ENCODE assay signal across 9 cellular contexts in the genomic region with DNA sequence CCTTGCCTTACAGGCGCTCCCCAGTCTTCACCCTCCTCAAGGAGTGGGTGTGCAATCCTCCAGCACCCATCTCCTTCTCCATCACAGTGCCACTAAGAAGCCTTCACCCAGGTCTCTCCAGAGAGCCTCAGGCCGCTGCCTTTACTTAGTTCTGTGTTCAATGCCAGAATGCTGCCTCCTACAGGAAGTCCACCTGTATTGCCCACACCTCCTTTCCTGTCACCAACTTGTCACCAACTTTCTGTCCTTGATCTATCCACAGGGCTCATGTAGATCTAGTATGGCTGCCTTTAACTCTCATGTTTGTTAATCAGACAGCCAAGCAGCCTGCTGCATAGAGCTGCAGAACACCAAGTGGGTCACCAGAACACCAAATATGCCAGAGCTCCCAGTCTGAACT.
DNase-seq lines count a peak whose midpoint lies in the region; ATAC-seq and TF ChIP-seq lines count a peak whose summit lies in the region.
"Had no signal": no experiment of that assay in that cellular context is flagged by ENCODE, and none has a peak within 500 bp of the region (broad histone marks: within the 10 kb centered on the region; RNA-seq: fewer than 3 reads in every experiment).

No MANE protein-coding gene starts in this region.

- ATAC-seq in central memory CD8-positive, alpha-beta T cell (replicated peaks; ENCODE audit: extremely low read depth, poor library complexity, severe bottlenecking), result no peak
- ATAC-seq in GM19467 (IDR thresholded peaks at IDR 0.05; ENCODE audit: unreplicated experiment), result no peak

- H3K27ac Mint-ChIP-seq in central memory CD8-positive, alpha-beta T cell (ENCODE audit: low read depth), result peak overlapping the region; percentile 87

- TF ChIP-seq POLR2A in NB4 (IDR thresholded peaks at IDR 0.05; ENCODE audit: extremely low read depth, insufficient read length), result no peak

- H3K4me3 ChIP-seq in NB4 (ENCODE audit: low read depth, low read length), result peak overlapping the region; percentile 58
- no peak overlapping the region for H3K4me3 ChIP-seq in skin epidermis
- H3K4me3 ChIP-seq: SJSA1 had no signal

- peak overlapping the region; percentile 62 for H3K4me3 Mint-ChIP-seq in central memory CD8-positive, alpha-beta T cell

- H3K27ac ChIP-seq in skin epidermis, result peak overlapping the region in 13 of 21 experiments; percentile 5 to 94 (median 76)
- H3K27ac ChIP-seq: SJSA1 had no signal

- no peaks in the 10 kb centered on the region for H3K9me3 Mint-ChIP-seq in central memory CD8-positive, alpha-beta T cell

- peak; percentile 65 for TF ChIP-seq CTCF in NB4 (IDR thresholded peaks at IDR 0.05; ENCODE audit: low read depth, low read length)

- H3K36me3 Mint-ChIP-seq in central memory CD8-positive, alpha-beta T cell (ENCODE audit: insufficient read depth), result peaks cover 13% of the 10 kb centered on the region

- DNase-seq in SIG-M5 treated with dmso at 0.1 percent for 504 hours (lab: John Stamatoyannopoulos, UW; ENCODE audit: unreplicated experiment) (peak; percentile 73), SIG-M5 (lab: John Stamatoyannopoulos, UW) (no peak), NB4 (ENCODE audit: low read depth) (peak; percentile 85), middle frontal gyrus (ENCODE audit: extremely low spot score, low spot score) (no peak), cerebellar cortex (ENCODE audit: low spot score) (no peak)
- DNase-seq in central memory CD8-positive, alpha-beta T cell (ENCODE audit: low spot score in 2 of 2), result peak in 1 of 2 donors; percentile 36

- peaks cover 76% of the 10 kb centered on the region for H3K4me1 Mint-ChIP-seq in central memory CD8-positive, alpha-beta T cell

- no peaks in the 10 kb centered on the region for H3K27me3 Mint-ChIP-seq in central memory CD8-positive, alpha-beta T cell

Comparison
In these comparisons a context has a peak if more than half of its experiments do, and no peak if none do; other contexts are left out.
1. DNase-seq: peak in SIG-M5 treated with dmso at 0.1 percent for 504 hours (single experiment) and NB4 (single experiment); none in SIG-M5 (single experiment), middle frontal gyrus (single experiment) and cerebellar cortex (single experiment).